ENCODE assay signal across 32 cellular contexts in genomic region chr9:124544535-124544934, GRCh38. TPM values are rescaled to one million over a fixed set of nuclear protein-coding genes. Genes with fewer than 3 reads are reported as not detected.
"Had no signal": no experiment of that assay in that cellular context is flagged by ENCODE, and none has a peak within 500 bp of the region (broad histone marks: within the 10 kb centered on the region; RNA-seq: fewer than 3 reads in every experiment).

No MANE protein-coding gene starts in this region.

- H3K27me3 ChIP-seq: body of pancreas, colonic mucosa, esophagus squamous epithelium, gastroesophageal sphincter, heart right ventricle had no signal

- H3K4me1 ChIP-seq: colonic mucosa, esophagus squamous epithelium, gastroesophageal sphincter, heart right ventricle had no signal

- ATAC-seq: activated CD4-positive, CD25-positive, alpha-beta regulatory T cell treated with anti-CD3 and anti-CD28 coated beads, Interleukin-2, amount 50 U/mL, for 24 hours; activated CD8-positive, alpha-beta T cell treated with anti-CD3 and anti-CD28 coated beads for 36 hours; activated T-cell treated with anti-CD3 and anti-CD28 coated beads, Interleukin-2, amount 50 U/mL, for 4 hours; activated T-helper 17 cell treated with anti-CD3 and anti-CD28 coated beads, Interleukin-2, amount 50 U/mL, for 72 hours; body of pancreas; gastroesophageal sphincter; heart right ventricle had no signal

- H3K27ac ChIP-seq: body of pancreas, colonic mucosa, epithelial cell of prostate, esophagus squamous epithelium, gastroesophageal sphincter, heart right ventricle had no signal

- H3K9me3 ChIP-seq: body of pancreas, colonic mucosa, esophagus squamous epithelium, gastroesophageal sphincter, heart right ventricle had no signal

- H3K36me3 ChIP-seq: colonic mucosa, gastroesophageal sphincter had no signal

- H3K4me3 ChIP-seq: body of pancreas, colonic mucosa, esophagus squamous epithelium, gastroesophageal sphincter, heart right ventricle had no signal

- FAIRE-seq: endometrium, endothelial cell of umbilical vein had no signal

- DNase-seq: activated B cell treated with CpG ODN at 0.5 μM for 24 hours; activated CD4-positive, alpha-beta T cell treated with anti-CD3 and anti-CD28 coated beads for 48 hours; activated CD4-positive, alpha-beta T cell treated with anti-CD3 and anti-CD28 coated beads, Interleukin-2, amount 50 U/mL, for 1 hour; activated CD4-positive, alpha-beta T cell treated with anti-CD3 and anti-CD28 coated beads, Interleukin-2, amount 50 U/mL, for 48 hours; activated CD8-positive, alpha-beta memory T cell treated with anti-CD3 and anti-CD28 coated beads for 24 hours; activated CD8-positive, alpha-beta T cell treated with anti-CD3 and anti-CD28 coated beads for 36 hours; activated effector memory CD4-positive, alpha-beta T cell treated with Interleukin-2 at 50 U/mL for 16 hours; activated gamma-delta T cell treated with Interleukin-2 at 50 U/mL for 16 hours; activated naive CD4-positive, alpha-beta T cell treated with anti-CD3 and anti-CD28 coated beads, Interleukin-2, amount 50 U/mL, for 16 hours; activated naive CD4-positive, alpha-beta T cell treated with Interleukin-2 at 50 U/mL for 16 hours; activated T-cell treated with anti-CD3 and anti-CD28 coated beads, Interleukin-2, amount 50 U/mL, for 4 hours; amygdala; aorta; body of pancreas; caudate nucleus; colonic mucosa; effector CD8-positive, alpha-beta T cell; esophagus squamous epithelium; foreskin melanocyte; heart right ventricle; T-helper 2 cell had no signal

RNA-seq across cellular contexts. Expression of gene NR5A1, which starts 37.3 kb away (rescaled TPM):
- total RNA-seq: activated B cell treated with CpG ODN at 0.5 μM for 24 hours; activated CD8-positive, alpha-beta T cell treated with anti-CD3 and anti-CD28 coated beads for 36 hours; activated T-helper 17 cell treated with anti-CD3 and anti-CD28 coated beads, Interleukin-2, amount 50 U/mL, for 72 hours; aorta; body of pancreas; dermis microvascular lymphatic vessel endothelial cell; endothelial cell of umbilical vein; esophagus squamous epithelium; fibroblast of lung; fibroblast of villous mesenchyme; gastroesophageal sphincter; glomerular endothelial cell; heart right ventricle; T-helper 1 cell treated with Interleukin-12 subunit alpha and Interleukin-12 subunit beta and Interleukin-4 antibody, amounts not matched to agents 30 ng/mL and 1 ng/mL, for 36 hours had no signal
- polyA plus RNA-seq: aorta, endothelial cell of umbilical vein, fibroblast of lung had no signal
